In the genomic region with DNA sequence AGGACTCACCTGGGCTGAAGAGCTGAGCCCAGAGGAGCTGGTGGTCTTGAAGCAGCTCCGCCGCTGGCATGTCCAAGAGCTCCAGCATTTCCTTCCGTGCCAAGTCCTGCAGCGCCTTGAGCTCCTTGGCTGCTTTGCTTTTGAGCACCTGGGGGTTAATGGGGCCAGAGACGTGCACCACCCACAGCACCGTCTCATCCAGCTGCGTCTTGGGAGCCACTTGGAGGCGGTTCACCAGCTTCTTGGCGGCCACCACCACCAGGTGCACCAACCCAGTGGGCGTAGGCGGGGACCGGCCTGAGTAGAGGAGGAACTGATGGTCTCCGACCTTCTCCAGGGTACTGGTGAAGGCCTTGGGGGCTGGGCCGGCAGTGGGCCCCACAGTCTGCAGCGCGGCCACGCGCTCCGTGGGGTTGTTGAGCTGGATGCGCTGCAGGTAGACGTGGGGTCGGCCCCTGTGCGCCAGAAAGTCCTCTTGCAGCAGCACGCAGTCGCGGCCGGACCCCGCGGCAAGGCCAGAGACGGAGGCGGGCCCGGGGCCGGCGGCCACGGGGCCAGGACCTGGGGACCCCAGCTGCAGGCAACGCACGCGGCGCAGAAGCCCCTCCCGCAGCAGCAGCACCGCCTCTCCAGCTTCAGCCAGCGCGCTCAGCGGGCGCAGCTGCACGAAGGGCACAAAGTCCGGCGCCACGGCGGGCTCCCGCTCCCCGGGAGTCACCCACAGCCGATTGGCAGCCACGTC, we compare ENCODE assay signal across 8 cellular contexts. TPM values are rescaled to one million over a fixed set of nuclear protein-coding genes. Genes with fewer than 3 reads are reported as not detected.
DNase-seq lines count a peak whose midpoint lies in the region; ATAC-seq and TF ChIP-seq lines count a peak whose summit lies in the region.
"Not testable (repeated sequence)": the region's sequence is repeated elsewhere in the genome, so short reads cannot be mapped to it uniquely, and the experiment has no call there.

No MANE protein-coding gene starts in this region.

- TF ChIP-seq POLR2A in HCT116 (IDR thresholded peaks at IDR 0.05; ENCODE audit: borderline replicate concordance, extremely low read depth, insufficient read depth, insufficient read length): not testable (repeated sequence)

- POLR2A ChIA-PET in HCT116 (lab: Charles Lee): interaction anchor here (10.4 kb wide), 1 partner anchor 16 kb away, joined by 162 read pairs; no protein-coding TSS in a partner anchor
- POLR2A ChIA-PET in activated CD4-positive, alpha-beta T cell treated with anti-CD3 and anti-CD28 coated beads for 36 hours (lab: Charles Lee): interaction anchor here (0.6 to 4.4 kb wide), 2 partner anchors 16 to 128 kb away, joined by 3 to 67 read pairs; no protein-coding TSS in a partner anchor

- H3K9me3 Mint-ChIP-seq in IgD-negative memory B cell; activated CD4-positive, alpha-beta T cell treated with anti-CD3 and anti-CD28 coated beads for 36 hours (ENCODE audit: low read depth); type B pancreatic cell: not testable (repeated sequence)

- CTCF ChIA-PET in HCT116 (lab: Charles Lee): not testable (repeated sequence)
- CTCF ChIA-PET in activated CD4-positive, alpha-beta T cell treated with anti-CD3 and anti-CD28 coated beads for 36 hours (lab: Charles Lee): interaction anchor here (1.1 kb wide), 1 partner anchor 10 kb away, joined by 3 read pairs; no protein-coding TSS in a partner anchor

- H3K27ac ChIP-seq in HCT116 (ENCODE audit: low read depth, low read length) (peak overlapping the region; percentile 79; the same call in 1 of the 2 replicates), colonic mucosa (peak overlapping the region; percentile 40)
- H3K27ac ChIP-seq in iPS-18a (ENCODE audit: low read length); neuronal stem cell (replicated peaks; ENCODE audit: low read length): not testable (repeated sequence)

- H3K36me3 ChIP-seq in HCT116 (ENCODE audit: control insufficient read depth in 1 of 2, insufficient read depth in 2 of 2, low read length in 2 of 2) (peaks cover 14 to 25% of the 10 kb centered on the region in 2 experiments; a peak in 3 of 4 replicates), iPS-18a (ENCODE audit: control insufficient read depth, low read depth, low read length) (peaks cover 17% of the 10 kb centered on the region), neuronal stem cell (replicated peaks in 1 of 2; ENCODE audit: control insufficient read depth in 2 of 2, insufficient read depth in 2 of 2, low read length in 2 of 2) (peaks cover 14 to 43% of the 10 kb centered on the region in 2 donors)
- not testable (repeated sequence) for H3K36me3 ChIP-seq in colonic mucosa

- not testable (repeated sequence) for H2BK5ac ChIP-seq in neuronal stem cell (ENCODE audit: low read length)

- H3K79me2 ChIP-seq in HCT116 (ENCODE audit: insufficient read depth, low read length): peaks cover 46% of the 10 kb centered on the region

- not testable (repeated sequence) for H4K20me1 ChIP-seq in HCT116 (ENCODE audit: insufficient read depth)

- TF ChIP-seq RAD21 in HCT116 (IDR thresholded peaks at IDR 0.05; ENCODE audit: low read depth): not testable (repeated sequence)

- ATAC-seq in HCT116: peak; percentile 15
- peak; percentile 9 for ATAC-seq in activated CD4-positive, alpha-beta T cell treated with anti-CD3 and anti-CD28 coated beads for 36 hours

- H3K4me3 ChIP-seq in GM12865 (ENCODE audit: low read depth, low read length): peak overlapping the region; percentile 78
- peak overlapping the region; percentile 52 to 55 for H3K4me3 ChIP-seq in HCT116 (replicated peaks in 1 of 2; ENCODE audit: low read depth in 1 of 2, low read length in 2 of 2)
- peak overlapping the region; percentile 64 for H3K4me3 ChIP-seq in colonic mucosa
- peak overlapping the region; percentile 50 for H3K4me3 ChIP-seq in iPS-18a (ENCODE audit: low read length)
- H3K4me3 ChIP-seq in neuronal stem cell (ENCODE audit: low read length in 2 of 2): peak overlapping the region; percentile 56 to 85

- H3K9me3 ChIP-seq in HCT116 (ENCODE audit: control insufficient read depth in 1 of 2, insufficient read depth in 1 of 2, low read depth in 1 of 2, low read length in 2 of 2); colonic mucosa; iPS-18a (ENCODE audit: control insufficient read depth, low read depth, low read length); neuronal stem cell (replicated peaks in 1 of 2; ENCODE audit: control insufficient read depth in 2 of 2, insufficient read depth in 1 of 2, low read depth in 1 of 2, low read length in 2 of 2): not testable (repeated sequence)

- H4K91ac ChIP-seq in neuronal stem cell (ENCODE audit: low read depth, low read length, poor library complexity): not testable (repeated sequence)

- not testable (repeated sequence) for DNase-seq in GM12865 (ENCODE audit: low read depth); HCT116 (ENCODE audit: low read depth, low spot score); activated CD4-positive, alpha-beta T cell treated with anti-CD3 and anti-CD28 coated beads for 36 hours; colonic mucosa; neuronal stem cell (ENCODE audit: low spot score); type B pancreatic cell (ENCODE audit: extremely low spot score, unreplicated experiment)

- H3K18ac ChIP-seq in neuronal stem cell (ENCODE audit: low read length): not testable (repeated sequence)

- peak overlapping the region; percentile 43 for H3K23ac ChIP-seq in neuronal stem cell (ENCODE audit: low read depth, low read length, poor library complexity)

- TF ChIP-seq CTCF in GM12865 (IDR thresholded peaks at IDR 0.05; ENCODE audit: insufficient read depth, low read depth, low read length, missing control alignments); HCT116 (IDR thresholded peaks at IDR 0.05 in 2 of 3, conservative IDR thresholded peaks at IDR 0.05 in 1 of 3; ENCODE audit: borderline replicate concordance in 1 of 3, insufficient read depth in 1 of 3, low read depth in 2 of 3, low read length in 2 of 3); colonic mucosa (IDR thresholded peaks at IDR 0.05); type B pancreatic cell (conservative IDR thresholded peaks at IDR 0.05): not testable (repeated sequence)

- H2AK5ac ChIP-seq in neuronal stem cell (ENCODE audit: low read depth, low read length): not testable (repeated sequence)

- not testable (repeated sequence) for H3K14ac ChIP-seq in neuronal stem cell (ENCODE audit: low read length)

- RAD21 ChIA-PET in HCT116 (lab: Charles Lee; ENCODE audit: low non-redundant PET in 1 of 2, low total read pairs in 2 of 2, uncharacterized antibody in 2 of 2, unreplicated experiment in 2 of 2): not testable (repeated sequence)

- H2AFZ ChIP-seq in HCT116 (ENCODE audit: low read depth, low read length, poor library complexity, severe bottlenecking); neuronal stem cell (ENCODE audit: low read length): not testable (repeated sequence)

- H3K4me1 ChIP-seq in HCT116 (ENCODE audit: control insufficient read depth in 1 of 2, insufficient read depth in 2 of 2, low read length in 2 of 2) (peaks cover 31 to 45% of the 10 kb centered on the region in 2 experiments), neuronal stem cell (ENCODE audit: control insufficient read depth in 2 of 2, insufficient read depth in 1 of 2, low read depth in 1 of 2, low read length in 2 of 2) (peaks cover 15 to 17% of the 10 kb centered on the region in 2 donors)
- H3K4me1 ChIP-seq in colonic mucosa; iPS-18a (ENCODE audit: control insufficient read depth, low read depth, low read length): not testable (repeated sequence)

- H3K27ac Mint-ChIP-seq in IgD-negative memory B cell: peak overlapping the region in 2 of 3 donors; percentile 31 to 83
- H3K27ac Mint-ChIP-seq in activated CD4-positive, alpha-beta T cell treated with anti-CD3 and anti-CD28 coated beads for 36 hours; type B pancreatic cell: not testable (repeated sequence)

- peak overlapping the region; percentile 82 to 94 (median 94) for H3K4me3 Mint-ChIP-seq in IgD-negative memory B cell
- H3K4me3 Mint-ChIP-seq in activated CD4-positive, alpha-beta T cell treated with anti-CD3 and anti-CD28 coated beads for 36 hours: peak overlapping the region; percentile 77
- peak overlapping the region; percentile 82 for H3K4me3 Mint-ChIP-seq in type B pancreatic cell

- WGBS in neuronal stem cell (ENCODE audit: extremely low coverage in 2 of 2, insufficient read length in 2 of 2, insufficient replicate concordance in 1 of 2), 2 donors: no CpG with 5 or more reads among the region's 54 CpGs

- H3K27me3 ChIP-seq in HCT116 (ENCODE audit: insufficient read depth, low read length); colonic mucosa; iPS-18a (ENCODE audit: control insufficient read depth, insufficient read depth, low read length); neuronal stem cell (ENCODE audit: control insufficient read depth in 3 of 3, insufficient read depth in 3 of 3, low read depth in 1 of 3, low read length in 3 of 3): not testable (repeated sequence)

- not testable (repeated sequence) for H2BK15ac ChIP-seq in neuronal stem cell (ENCODE audit: low read length)

- H4K8ac ChIP-seq in neuronal stem cell (ENCODE audit: low read depth, low read length): not testable (repeated sequence)

- H3K9ac ChIP-seq in HCT116 (ENCODE audit: low read length) (peak overlapping the region; percentile 48), colonic mucosa (ENCODE audit: low read depth in 2 of 2, low read length in 2 of 2) (peak overlapping the region; percentile 74 to 79), neuronal stem cell (ENCODE audit: low read depth, low read length, poor library complexity) (peak overlapping the region; percentile 92)
- not testable (repeated sequence) for H3K9ac ChIP-seq in iPS-18a (ENCODE audit: low read length)

- peak overlapping the region; percentile 75 for H3K4me2 ChIP-seq in HCT116 (ENCODE audit: low read length)
- H3K4me2 ChIP-seq in neuronal stem cell (ENCODE audit: insufficient read depth, low read length, poor library complexity, severe bottlenecking): peak overlapping the region; percentile 57

- H3K4ac ChIP-seq in neuronal stem cell (ENCODE audit: low read length): not testable (repeated sequence)

- intact Hi-C loops in HCT116 (cut with micrococcal nuclease): loop anchor here (5.0 kb wide), 1 partner anchor 57 kb away; the partner anchor contains the start of gene MFN2
- intact Hi-C loops in activated CD4-positive, alpha-beta T cell treated with anti-CD3 and anti-CD28 coated beads for 36 hours (cut with DNase I, micrococcal nuclease): loop anchor here in 1 of 2 experiments (5.0 kb wide), 1 partner anchor 247 kb away; no protein-coding TSS in a partner anchor
- intact Hi-C loops in colonic mucosa (cut with DNase I): not testable (repeated sequence)

- H3K79me1 ChIP-seq in neuronal stem cell (ENCODE audit: low read depth, low read length): not testable (repeated sequence)

- not testable (repeated sequence) for H3K36me3 Mint-ChIP-seq in IgD-negative memory B cell, type B pancreatic cell
- H3K36me3 Mint-ChIP-seq in activated CD4-positive, alpha-beta T cell treated with anti-CD3 and anti-CD28 coated beads for 36 hours (ENCODE audit: low read depth): peaks cover 25% of the 10 kb centered on the region

- H2BK120ac ChIP-seq in neuronal stem cell (ENCODE audit: low read depth, low read length): not testable (repeated sequence)

- not testable (repeated sequence) for H2BK12ac ChIP-seq in neuronal stem cell (ENCODE audit: low read length)

- H3K27me3 Mint-ChIP-seq in IgD-negative memory B cell; activated CD4-positive, alpha-beta T cell treated with anti-CD3 and anti-CD28 coated beads for 36 hours; type B pancreatic cell: not testable (repeated sequence)

- H3K4me1 Mint-ChIP-seq in IgD-negative memory B cell (peaks cover 19 to 26% (median 26%) of the 10 kb centered on the region in 3 donors), type B pancreatic cell (ENCODE audit: unreplicated experiment) (peaks cover 27% of the 10 kb centered on the region)
- H3K4me1 Mint-ChIP-seq in activated CD4-positive, alpha-beta T cell treated with anti-CD3 and anti-CD28 coated beads for 36 hours: peaks cover 34% of the 10 kb centered on the region

- not testable (repeated sequence) for H3K9me2 ChIP-seq in HCT116 (ENCODE audit: insufficient read depth)

- not testable (repeated sequence) for BruUV-seq in HCT116 (replicated peaks; lab: Mats Ljungman, UMichigan)

RNA-seq across cellular contexts. Expression of gene KIAA2013, which starts 0.9 kb away (rescaled TPM):
- total RNA-seq in HCT116 (2021; ENCODE audit: unreplicated experiment) (61.9 TPM), colonic mucosa (100 to 1,000 TPM; 110 to 128 TPM), type B pancreatic cell (ENCODE audit: low replicate concordance) (39.5 and 50.3 TPM in 2 replicates)
- polyA plus RNA-seq in HCT116 (2012): 77.1 and 87.7 TPM in 2 replicates
- 29.7 TPM for polyA plus RNA-seq in IgD-negative memory B cell
- 10 to 100 TPM; 21.0 to 23.1 TPM for total RNA-seq in activated CD4-positive, alpha-beta T cell treated with anti-CD3 and anti-CD28 coated beads for 36 hours
- polyA plus RNA-seq in neuronal stem cell (2013, experiment 1 of 2): 25.3 TPM
- 24.8 TPM for polyA plus RNA-seq in neuronal stem cell (2013, experiment 2 of 2)

RNA-seq across cellular contexts. Expression of gene PLOD1, which starts 9.2 kb away (rescaled TPM):
- 175 TPM for total RNA-seq in HCT116 (2021; ENCODE audit: unreplicated experiment)
- polyA plus RNA-seq in HCT116 (2012): 385 TPM in 2 replicates
- 6.5 TPM for polyA plus RNA-seq in IgD-negative memory B cell
- total RNA-seq in activated CD4-positive, alpha-beta T cell treated with anti-CD3 and anti-CD28 coated beads for 36 hours: 10 to 100 TPM; 11.7 to 11.9 TPM
- 10 to 100 TPM; 72.5 to 83.9 TPM for total RNA-seq in colonic mucosa
- polyA plus RNA-seq in neuronal stem cell (2013, experiment 1 of 2): 32.4 TPM
- 31.9 TPM for polyA plus RNA-seq in neuronal stem cell (2013, experiment 2 of 2)
- 81.8 and 110 TPM in 2 replicates for total RNA-seq in type B pancreatic cell (ENCODE audit: low replicate concordance)

RNA-seq across cellular contexts. Expression of gene MFN2, which starts 54.9 kb away (rescaled TPM):
- total RNA-seq in HCT116 (2021; ENCODE audit: unreplicated experiment): 83.0 TPM
- polyA plus RNA-seq in HCT116 (2012): 68.4 and 71.0 TPM in 2 replicates
- polyA plus RNA-seq in IgD-negative memory B cell: 31.2 TPM
- 10 to 100 TPM; 52.5 to 71.6 TPM for total RNA-seq in activated CD4-positive, alpha-beta T cell treated with anti-CD3 and anti-CD28 coated beads for 36 hours
- total RNA-seq in colonic mucosa: 100 to 1,000 TPM; 102 to 110 TPM
- 35.1 TPM for polyA plus RNA-seq in neuronal stem cell (2013, experiment 1 of 2)
- polyA plus RNA-seq in neuronal stem cell (2013, experiment 2 of 2): 33.9 TPM
- 71.4 and 72.3 TPM in 2 replicates for total RNA-seq in type B pancreatic cell (ENCODE audit: low replicate concordance)
